1 cellular context compared by ENCODE assay signal in the genomic region with DNA sequence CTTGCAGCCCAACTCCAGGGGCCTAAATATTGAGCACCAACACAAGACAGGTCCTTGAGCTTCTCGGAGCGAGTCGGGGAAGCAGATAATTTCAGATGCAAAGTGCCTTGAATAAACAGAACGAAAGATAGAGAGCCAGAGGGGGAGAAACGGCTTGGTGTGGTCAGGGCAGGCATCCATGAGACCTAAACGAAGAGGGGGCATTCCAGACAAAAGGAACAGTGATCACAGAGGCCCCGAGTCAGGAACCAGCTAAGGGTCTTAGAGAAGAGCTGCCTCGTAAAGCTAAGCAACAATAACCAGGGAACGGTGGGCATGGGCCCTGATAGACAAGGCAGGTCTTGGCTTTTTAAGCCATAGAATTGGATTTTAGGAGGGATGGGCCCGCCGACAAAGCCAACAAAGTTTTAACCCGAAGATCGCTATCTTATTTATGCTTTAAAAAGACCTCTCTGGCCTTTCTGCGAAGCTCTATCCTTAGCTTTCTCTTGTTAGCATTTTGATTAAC.
TF ChIP-seq lines count a peak whose summit lies in the region.

No MANE protein-coding gene starts in this region.

TF ChIP-seq in HEK293, 187 proteins besides CTCF, POLR2A, EP300 and RAD21 (continued from another document):
- TF ChIP-seq ZNF26 (tag by site-specific recombination; IDR thresholded peaks at IDR 0.05): no peak
